ENCODE assay signal across 2 cellular contexts in genomic region chr19:2050349-2050990, GRCh38.
A peak's percentile ranks its signal among the peaks of the same experiment; 100 is the strongest.
TF ChIP-seq lines count a peak whose summit lies in the region.

No MANE protein-coding gene starts in this region.

TF ChIP-seq in K562, 482 proteins besides CTCF, POLR2A, EP300 and RAD21 (continues in another document):
- TF ChIP-seq HDAC3 (IDR thresholded peaks at IDR 0.05; ENCODE audit: borderline replicate concordance, partially characterized antibody) = no peak
- no peak for TF ChIP-seq KDM4B (IDR thresholded peaks at IDR 0.05; ENCODE audit: borderline replicate concordance in 2 of 2, low read depth in 1 of 2)
- TF ChIP-seq NR1H2 (CRISPR knock-in tag; IDR thresholded peaks at IDR 0.05) = no peak
- peak; percentile 4; the same call in 1 of the 2 replicates for TF ChIP-seq MED1 (CRISPR knock-in tag; IDR thresholded peaks at IDR 0.05; ENCODE audit: borderline replicate concordance)
- no peak for TF ChIP-seq ELK1 (CRISPR knock-in tag; IDR thresholded peaks at IDR 0.05)
- TF ChIP-seq CREB1 (IDR thresholded peaks at IDR 0.05) = no peak
- TF ChIP-seq CREB1 (CRISPR knock-in tag; IDR thresholded peaks at IDR 0.05) = no peak
- no peak for TF ChIP-seq TAF9B (IDR thresholded peaks at IDR 0.05; ENCODE audit: partially characterized antibody)
- TF ChIP-seq BMI1 (IDR thresholded peaks at IDR 0.05; ENCODE audit: low read length) = no peak
- TF ChIP-seq, protein P1, sequence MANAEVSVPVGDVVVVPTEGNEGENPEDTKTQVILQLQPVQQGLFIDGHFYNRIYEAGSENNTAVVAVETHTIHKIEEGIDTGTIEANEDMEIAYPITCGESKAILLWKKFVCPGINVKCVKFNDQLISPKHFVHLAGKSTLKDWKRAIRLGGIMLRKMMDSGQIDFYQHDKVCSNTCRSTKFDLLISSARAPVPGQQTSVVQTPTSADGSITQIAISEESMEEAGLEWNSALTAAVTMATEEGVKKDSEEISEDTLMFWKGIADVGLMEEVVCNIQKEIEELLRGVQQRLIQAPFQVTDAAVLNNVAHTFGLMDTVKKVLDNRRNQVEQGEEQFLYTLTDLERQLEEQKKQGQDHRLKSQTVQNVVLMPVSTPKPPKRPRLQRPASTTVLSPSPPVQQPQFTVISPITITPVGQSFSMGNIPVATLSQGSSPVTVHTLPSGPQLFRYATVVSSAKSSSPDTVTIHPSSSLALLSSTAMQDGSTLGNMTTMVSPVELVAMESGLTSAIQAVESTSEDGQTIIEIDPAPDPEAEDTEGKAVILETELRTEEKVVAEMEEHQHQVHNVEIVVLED (CRISPR knock-in tag; IDR thresholded peaks at IDR 0.05) = no peak
- TF ChIP-seq RBM17 (IDR thresholded peaks at IDR 0.05; ENCODE audit: borderline replicate concordance, low read depth, low read length) = no peak
- peak; percentile 27 for TF ChIP-seq CCNT2 (IDR thresholded peaks at IDR 0.05; ENCODE audit: borderline replicate concordance, extremely low read depth, insufficient read length, low read depth, low read length)
- no peak for TF ChIP-seq ZNF445 (CRISPR knock-in tag; IDR thresholded peaks at IDR 0.05; ENCODE audit: low read depth)
- no peak for TF ChIP-seq NFIX (CRISPR knock-in tag; IDR thresholded peaks at IDR 0.05; ENCODE audit: low read depth)
- TF ChIP-seq PHF8 (IDR thresholded peaks at IDR 0.05; ENCODE audit: borderline replicate concordance, low read length) = no peak
- TF ChIP-seq SMARCC2 (IDR thresholded peaks at IDR 0.05; ENCODE audit: low read depth) = no peak
- no peak for TF ChIP-seq U2AF1 (optimal IDR thresholded peaks at IDR 0.05; ENCODE audit: low read depth, low read length)
- TF ChIP-seq ZNF263 (CRISPR knock-in tag; IDR thresholded peaks at IDR 0.05; ENCODE audit: borderline replicate concordance) = no peak
- no peak for TF ChIP-seq ZBTB7A (IDR thresholded peaks at IDR 0.05; ENCODE audit: borderline replicate concordance, control insufficient read depth, low read depth, low read length)
- TF ChIP-seq ZNF766 (CRISPR knock-in tag; conservative IDR thresholded peaks at IDR 0.05) = peak; percentile 55; the same call in 1 of the 2 replicates
- TF ChIP-seq GTF2E2 (tag; IDR thresholded peaks at IDR 0.05) = no peak
- TF ChIP-seq HOMEZ (CRISPR knock-in tag; IDR thresholded peaks at IDR 0.05) = no peak
- TF ChIP-seq ZC3H4 (CRISPR knock-in tag; IDR thresholded peaks at IDR 0.05; ENCODE audit: borderline replicate concordance) = peak; percentile 88; the same call in 1 of the 2 replicates
- TF ChIP-seq GABPB2 (CRISPR knock-in tag; conservative IDR thresholded peaks at IDR 0.05) = no peak
- no peak for TF ChIP-seq ZZZ3 (IDR thresholded peaks at IDR 0.05)
- no peak for TF ChIP-seq SMARCE1 (IDR thresholded peaks at IDR 0.05)
- TF ChIP-seq, protein P2, sequence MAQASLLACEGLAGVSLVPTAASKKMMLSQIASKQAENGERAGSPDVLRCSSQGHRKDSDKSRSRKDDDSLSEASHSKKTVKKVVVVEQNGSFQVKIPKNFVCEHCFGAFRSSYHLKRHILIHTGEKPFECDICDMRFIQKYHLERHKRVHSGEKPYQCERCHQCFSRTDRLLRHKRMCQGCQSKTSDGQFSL (CRISPR knock-in tag; IDR thresholded peaks at IDR 0.05) = peak; percentile 69; the same call in 1 of the 2 replicates
- TF ChIP-seq, protein P2 (tag; IDR thresholded peaks at IDR 0.05) = peak in 1 of 2 experiments; percentile 4; a peak in 1 of 4 replicates
- 0 out of 2 replicates have a peak, but pooled peaks have one; percentile 86 for TF ChIP-seq RBM15 (IDR thresholded peaks at IDR 0.05; ENCODE audit: insufficient read depth, low read length)
- TF ChIP-seq RBBP5 (IDR thresholded peaks at IDR 0.05; ENCODE audit: borderline replicate concordance, insufficient read depth, low read length, poor library complexity, severe bottlenecking) = no peak
- no peak for TF ChIP-seq ZSCAN32 (CRISPR knock-in tag; IDR thresholded peaks at IDR 0.05)
- TF ChIP-seq RFX7 (CRISPR knock-in tag; IDR thresholded peaks at IDR 0.05) = no peak
- no peak for TF ChIP-seq MYC (IDR thresholded peaks at IDR 0.05; ENCODE audit: low read depth, low read length)
- no peak for TF ChIP-seq MYC (CRISPR knock-in tag; IDR thresholded peaks at IDR 0.05; ENCODE audit: borderline replicate concordance, low read depth)
- TF ChIP-seq HMGN3 (IDR thresholded peaks at IDR 0.05; ENCODE audit: borderline replicate concordance, extremely low read depth, insufficient read length, low read depth, low read length) = peak; percentile 42

TF ChIP-seq in HepG2, 621 proteins besides CTCF, POLR2A, EP300 and RAD21 (continues in another document):
- no peak for TF ChIP-seq MED8 (CRISPR knock-in tag; IDR thresholded peaks at IDR 0.05; ENCODE audit: insufficient replicate concordance)
- TF ChIP-seq ZNF256 (CRISPR knock-in tag; conservative IDR thresholded peaks at IDR 0.05) = no peak
- TF ChIP-seq ZBTB10 (CRISPR knock-in tag; IDR thresholded peaks at IDR 0.05; ENCODE audit: borderline replicate concordance) = peak; percentile 66; the same call in 1 of the 2 replicates
- TF ChIP-seq, protein P3, sequence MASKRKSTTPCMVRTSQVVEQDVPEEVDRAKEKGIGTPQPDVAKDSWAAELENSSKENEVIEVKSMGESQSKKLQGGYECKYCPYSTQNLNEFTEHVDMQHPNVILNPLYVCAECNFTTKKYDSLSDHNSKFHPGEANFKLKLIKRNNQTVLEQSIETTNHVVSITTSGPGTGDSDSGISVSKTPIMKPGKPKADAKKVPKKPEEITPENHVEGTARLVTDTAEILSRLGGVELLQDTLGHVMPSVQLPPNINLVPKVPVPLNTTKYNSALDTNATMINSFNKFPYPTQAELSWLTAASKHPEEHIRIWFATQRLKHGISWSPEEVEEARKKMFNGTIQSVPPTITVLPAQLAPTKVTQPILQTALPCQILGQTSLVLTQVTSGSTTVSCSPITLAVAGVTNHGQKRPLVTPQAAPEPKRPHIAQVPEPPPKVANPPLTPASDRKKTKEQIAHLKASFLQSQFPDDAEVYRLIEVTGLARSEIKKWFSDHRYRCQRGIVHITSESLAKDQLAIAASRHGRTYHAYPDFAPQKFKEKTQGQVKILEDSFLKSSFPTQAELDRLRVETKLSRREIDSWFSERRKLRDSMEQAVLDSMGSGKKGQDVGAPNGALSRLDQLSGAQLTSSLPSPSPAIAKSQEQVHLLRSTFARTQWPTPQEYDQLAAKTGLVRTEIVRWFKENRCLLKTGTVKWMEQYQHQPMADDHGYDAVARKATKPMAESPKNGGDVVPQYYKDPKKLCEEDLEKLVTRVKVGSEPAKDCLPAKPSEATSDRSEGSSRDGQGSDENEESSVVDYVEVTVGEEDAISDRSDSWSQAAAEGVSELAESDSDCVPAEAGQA (IDR thresholded peaks at IDR 0.05; ENCODE audit: low read depth) = no peak
- TF ChIP-seq, protein P3 (CRISPR knock-in tag; IDR thresholded peaks at IDR 0.05; ENCODE audit: borderline replicate concordance) = no peak
- no peak for TF ChIP-seq HIC2 (CRISPR knock-in tag; IDR thresholded peaks at IDR 0.05; ENCODE audit: low read depth)
- TF ChIP-seq, protein P2 (CRISPR knock-in tag; IDR thresholded peaks at IDR 0.05) = 0 out of 2 replicates have a peak, but pooled peaks have one; percentile 5
- no peak for TF ChIP-seq ZXDC (CRISPR knock-in tag; IDR thresholded peaks at IDR 0.05)
- TF ChIP-seq CBX2 (IDR thresholded peaks at IDR 0.05; ENCODE audit: low read depth, low read length) = no peak
- TF ChIP-seq CBX2 (CRISPR knock-in tag; IDR thresholded peaks at IDR 0.05; ENCODE audit: low read depth) = no peak
- TF ChIP-seq ZSCAN21 (CRISPR knock-in tag; IDR thresholded peaks at IDR 0.05; ENCODE audit: borderline replicate concordance) = no peak
- TF ChIP-seq ZNF7 (CRISPR knock-in tag; IDR thresholded peaks at IDR 0.05) = no peak
- TF ChIP-seq BCL6 (CRISPR knock-in tag; IDR thresholded peaks at IDR 0.05) = no peak
- TF ChIP-seq POGK (CRISPR knock-in tag; conservative IDR thresholded peaks at IDR 0.05) = 0 out of 2 replicates have a peak, but pooled peaks have one; percentile 18
- 0 out of 2 replicates have a peak, but pooled peaks have one; percentile 18 for TF ChIP-seq GLI4 (CRISPR knock-in tag; IDR thresholded peaks at IDR 0.05; ENCODE audit: borderline replicate concordance)
- TF ChIP-seq IRF9 (CRISPR knock-in tag; IDR thresholded peaks at IDR 0.05; ENCODE audit: borderline replicate concordance) = 0 out of 2 replicates have a peak, but pooled peaks have one; percentile 8
